In genomic region chr2:113541200-113541983, GRCh38 we compare ENCODE assay signal across 7 cellular contexts. TPM values are rescaled to one million over a fixed set of nuclear protein-coding genes. Genes with fewer than 3 reads are reported as not detected.
DNase-seq lines count a peak whose midpoint lies in the region; ATAC-seq lines count a peak whose summit lies in the region.
"Not testable (repeated sequence)": the region's sequence is repeated elsewhere in the genome, so short reads cannot be mapped to it uniquely, and the experiment has no call there.

No MANE protein-coding gene starts in this region.

- peak overlapping the region; percentile 33 to 72 (median 71) for H3K9ac ChIP-seq in skeletal muscle tissue (ENCODE audit: low read depth in 1 of 3, low read length in 3 of 3)

- not testable (repeated sequence) for H3K4me1 ChIP-seq in skeletal muscle tissue (ENCODE audit: control insufficient read depth in 3 of 3, insufficient read depth in 3 of 3, low read length in 3 of 3)

- peak overlapping the region; percentile 30 for H3K27ac ChIP-seq in skeletal muscle tissue (ENCODE audit: low read depth, low read length)

- peak overlapping the region; percentile 24 for H3K4me3 ChIP-seq in H7 (ENCODE audit: insufficient read depth, low read depth, low read length)
- H3K4me3 ChIP-seq in skeletal muscle tissue (ENCODE audit: low read length in 3 of 3): peak overlapping the region; percentile 60 to 65 (median 62)

- not testable (repeated sequence) for H3K9me3 ChIP-seq in skeletal muscle tissue (ENCODE audit: control insufficient read depth in 3 of 3, low read length in 3 of 3)

- peak; percentile 88 for ATAC-seq in left ventricle myocardium superior

- H3K36me3 ChIP-seq in H7 (replicated peaks; ENCODE audit: control insufficient read depth, insufficient read depth, low read length); skeletal muscle tissue (ENCODE audit: control insufficient read depth in 3 of 3, insufficient read depth in 3 of 3, low read length in 3 of 3): not testable (repeated sequence)

- peaks cover 26% of the 10 kb centered on the region for H3K27me3 ChIP-seq in H7 (ENCODE audit: control insufficient read depth, insufficient read depth, low read length)
- H3K27me3 ChIP-seq in skeletal muscle tissue (ENCODE audit: control insufficient read depth in 3 of 3, insufficient read depth in 3 of 3, low read length in 3 of 3): not testable (repeated sequence)

- DNase-seq in H7 (peak; percentile 47), T follicular helper cell (ENCODE audit: low read depth) (peak; percentile 2), ecto neural progenitor cell (ENCODE audit: low spot score) (peak; percentile 64), left ventricle myocardium superior (peak; percentile 71), mucosa of gallbladder (ENCODE audit: low spot score) (peak; percentile 20)
- DNase-seq in activated effector memory CD4-positive, alpha-beta T cell treated with Interleukin-2 at 50 U/mL for 16 hours: peak; percentile 19

- intact Hi-C loops in left ventricle myocardium superior (cut with micrococcal nuclease): not testable (repeated sequence)

RNA-seq across cellular contexts. Expression of gene FOXD4L1, which starts 42.9 kb away (rescaled TPM):
- total RNA-seq in H7 (2014; rRNA removed; shearing (Covaris generic)): not detected in 2 replicates
- total RNA-seq in left ventricle myocardium superior (not detected), mucosa of gallbladder (0.17 TPM), skeletal muscle tissue (not detected)

Comparison
In these comparisons a context has a peak if more than half of its experiments do, and no peak if none do; other contexts are left out.
1. Peak in every context shown above with its lines: DNase-seq, ATAC-seq, H3K4me3 ChIP-seq and H3K27ac ChIP-seq.
2. DNase-seq: peak in every context shown above with its lines; median percentile 71 in left ventricle myocardium superior; 64 in ecto neural progenitor cell; 47 in H7; 20 in mucosa of gallbladder; 19 in activated effector memory CD4-positive, alpha-beta T cell treated with Interleukin-2 at 50 U/mL for 16 hours; 2 in T follicular helper cell.